ENCODE assay signal across 8 cellular contexts in the genomic region with DNA sequence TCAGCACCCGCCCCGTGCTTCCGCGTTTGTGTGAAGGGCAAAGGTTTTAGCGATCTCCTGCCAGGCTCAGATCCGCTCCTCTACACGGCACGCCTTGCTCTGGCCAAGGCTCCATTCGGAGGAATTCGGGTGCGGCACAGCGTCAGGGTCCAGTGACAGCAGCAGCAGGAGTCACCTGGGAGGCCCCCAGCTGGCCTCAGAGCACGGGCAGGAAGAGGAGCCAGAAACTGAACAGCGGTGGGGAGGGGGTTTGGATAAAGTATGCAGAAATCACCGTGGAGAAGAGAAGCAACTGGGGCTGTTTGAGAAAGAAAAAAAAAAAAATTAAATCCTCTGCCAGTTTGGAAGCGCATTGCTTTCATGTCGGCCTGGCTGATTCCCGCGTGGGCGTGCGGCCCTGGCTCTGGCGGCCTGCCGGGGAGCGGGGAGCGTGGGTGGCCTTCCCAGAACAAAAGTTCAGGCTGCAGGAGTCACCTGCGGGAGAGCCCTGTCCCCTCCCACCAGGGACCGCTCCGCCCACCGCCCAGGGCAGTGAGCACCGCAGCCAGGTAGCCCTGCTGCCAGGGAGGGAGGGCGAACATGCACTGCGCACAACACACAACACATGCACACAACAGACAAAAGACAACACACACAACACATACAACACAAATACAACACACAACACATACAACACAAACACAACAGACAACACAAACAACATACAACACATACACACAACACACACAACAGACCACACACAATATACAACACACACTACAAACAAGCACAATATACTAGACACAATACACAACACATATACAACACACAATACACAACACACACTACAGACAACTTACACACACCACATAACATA.
A peak's percentile ranks its signal among the peaks of the same experiment; 100 is the strongest.
DNase-seq lines count a peak whose midpoint lies in the region; ATAC-seq and TF ChIP-seq lines count a peak whose summit lies in the region.

No MANE protein-coding gene starts in this region.

- H3K4me3 ChIP-seq in RWPE2 (ENCODE audit: severe bottlenecking) (no peak overlapping the region), foreskin fibroblast (ENCODE audit: low read depth in 1 of 2, low read length in 2 of 2) (no peak overlapping the region)

- TF ChIP-seq CTCF in RWPE2 (IDR thresholded peaks at IDR 0.05; ENCODE audit: poor library complexity, severe bottlenecking) (no peak), foreskin fibroblast (IDR thresholded peaks at IDR 0.05; ENCODE audit: low read depth, low read length) (no peak), osteocyte (IDR thresholded peaks at IDR 0.05) (no peak), GM10266 (IDR thresholded peaks at IDR 0.05; ENCODE audit: control insufficient read depth, insufficient read depth, low read depth, missing control alignments) (no peak)

- H3K27ac ChIP-seq in RWPE2 (ENCODE audit: poor library complexity, severe bottlenecking) = peak overlapping the region; percentile 60

- no peaks in the 10 kb centered on the region for H3K9me3 ChIP-seq in RWPE2 (ENCODE audit: severe bottlenecking)

- ATAC-seq in RWPE2 (ENCODE audit: low read depth) = peak; percentile 71
- ATAC-seq in GM19397 (IDR thresholded peaks at IDR 0.05; ENCODE audit: unreplicated experiment) = no peak
- no peak for ATAC-seq in HG02981 (IDR thresholded peaks at IDR 0.05; ENCODE audit: unreplicated experiment)

- H3K4me1 ChIP-seq in RWPE2 (ENCODE audit: insufficient read depth, poor library complexity, severe bottlenecking) = peaks cover 46% of the 10 kb centered on the region

- peaks cover 4% of the 10 kb centered on the region for H3K27me3 Mint-ChIP-seq in osteocyte (ENCODE audit: unreplicated experiment)

- no peaks in the 10 kb centered on the region for H3K36me3 ChIP-seq in RWPE2 (ENCODE audit: low read depth)

- DNase-seq in NCI-H2081 (lab: John Stamatoyannopoulos, UW) = peak; percentile 69 to 77
- no peak for DNase-seq in NCI-H2081 treated with DMSO at 0.1 percent for 48 hours (lab: John Stamatoyannopoulos, UW)
- DNase-seq in RWPE2 (ENCODE audit: low spot score) = peak; percentile 76
- peak; percentile 65 to 74 for DNase-seq in foreskin fibroblast
- DNase-seq in osteocyte (ENCODE audit: extremely low spot score, unreplicated experiment) = peak; percentile 82
- DNase-seq in GM10266 (ENCODE audit: extremely low spot score) = no peak

- no peaks in the 10 kb centered on the region for H3K36me3 Mint-ChIP-seq in osteocyte (ENCODE audit: unreplicated experiment)

- peaks cover 18% of the 10 kb centered on the region for H3K4me1 Mint-ChIP-seq in osteocyte (ENCODE audit: unreplicated experiment)

- no peak overlapping the region for H3K27ac Mint-ChIP-seq in osteocyte (ENCODE audit: unreplicated experiment)

- H3K27me3 ChIP-seq in RWPE2 (ENCODE audit: insufficient read depth, poor library complexity, severe bottlenecking) = no peaks in the 10 kb centered on the region

- H3K9me3 Mint-ChIP-seq in osteocyte (ENCODE audit: unreplicated experiment) = no peaks in the 10 kb centered on the region

- H3K4me3 Mint-ChIP-seq in osteocyte (ENCODE audit: unreplicated experiment) = peak overlapping the region; percentile 20

Comparison
In these comparisons a context has a peak if more than half of its experiments do, and no peak if none do; other contexts are left out.
1. DNase-seq: peak in NCI-H2081 (2 of 2), RWPE2 (single experiment), foreskin fibroblast (2 of 2) and osteocyte (single experiment); none in NCI-H2081 treated with DMSO at 0.1 percent for 48 hours (single experiment) and GM10266 (single experiment).